ENCODE assay signal across 10 cellular contexts in the genomic region with DNA sequence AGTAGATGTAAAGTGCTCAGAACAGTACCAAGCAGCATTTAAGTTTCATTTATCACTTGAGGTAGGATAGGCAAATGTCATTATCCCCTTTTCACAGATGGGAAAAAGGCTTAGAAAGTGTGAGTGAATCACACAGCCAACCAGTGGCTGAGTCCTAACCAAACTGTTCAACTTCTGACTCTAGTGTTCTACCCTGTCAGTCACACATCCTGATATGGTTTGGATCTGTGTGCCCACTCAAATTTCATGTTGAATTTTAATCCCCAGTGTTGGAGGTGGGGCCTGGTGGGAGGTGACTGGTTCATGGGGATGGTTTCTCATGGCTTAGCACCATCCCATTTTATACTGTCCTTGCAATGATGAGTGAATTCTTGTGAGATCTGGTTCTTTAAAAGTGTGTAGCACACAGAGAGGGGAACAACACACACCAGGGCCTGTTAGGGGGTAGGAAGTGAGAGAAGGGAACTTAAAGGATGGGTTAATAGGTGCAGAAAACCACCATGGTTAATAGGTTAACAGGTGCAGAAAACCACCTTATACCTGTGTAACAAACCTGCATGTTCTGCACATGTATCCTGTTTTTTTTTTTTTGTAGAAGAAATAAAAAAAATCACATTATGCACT.
A peak's percentile ranks its signal among the peaks of the same experiment; 100 is the strongest.
DNase-seq lines count a peak whose midpoint lies in the region; ATAC-seq and TF ChIP-seq lines count a peak whose summit lies in the region.
"Had no signal": no experiment of that assay in that cellular context is flagged by ENCODE, and none has a peak within 500 bp of the region (broad histone marks: within the 10 kb centered on the region; RNA-seq: fewer than 3 reads in every experiment).

No MANE protein-coding gene starts in this region.

- H3K4me3 ChIP-seq in skeletal muscle cell (ENCODE audit: low read depth, low read length) = no peak overlapping the region
- H3K4me3 ChIP-seq: psoas muscle, SK-N-MC had no signal

- no peak for TF ChIP-seq POLR2A in erythroblast (IDR thresholded peaks at IDR 0.05; ENCODE audit: low read length)

- DNase-seq in NCI-H226 (peak; percentile 40), skeletal muscle cell (ENCODE audit: low read depth) (peak; percentile 25), T-helper 9 cell (no peak), erythroblast (lab: John Stamatoyannopoulos, UW) (no peak), DMS53 (lab: John Stamatoyannopoulos, UW) (no peak), NCI-H187 treated with DMSO at 0.1 percent for 48 hours (lab: John Stamatoyannopoulos, UW) (no peak)
- DNase-seq: psoas muscle had no signal

- ATAC-seq in GM18907 (IDR thresholded peaks at IDR 0.05; ENCODE audit: unreplicated experiment) (peak; percentile 96), HG02588 (IDR thresholded peaks at IDR 0.05; ENCODE audit: unreplicated experiment) (peak; percentile 94)
- ATAC-seq: psoas muscle had no signal

Comparison
In these comparisons a context has a peak if more than half of its experiments do, and no peak if none do; other contexts are left out.
1. DNase-seq: peak in NCI-H226 (single experiment) and skeletal muscle cell (single experiment); none in T-helper 9 cell (single experiment), erythroblast (0 of 2), DMS53 (single experiment) and NCI-H187 treated with DMSO at 0.1 percent for 48 hours (single experiment).